ENCODE assay signal across 9 cellular contexts in genomic region chr10:15859531-15859864, GRCh38. TPM values are rescaled to one million over a fixed set of nuclear protein-coding genes. Genes with fewer than 3 reads are reported as not detected.
DNase-seq lines count a peak whose midpoint lies in the region; ATAC-seq and TF ChIP-seq lines count a peak whose summit lies in the region.
"Had no signal": no experiment of that assay in that cellular context is flagged by ENCODE, and none has a peak within 500 bp of the region (broad histone marks: within the 10 kb centered on the region; RNA-seq: fewer than 3 reads in every experiment).

No MANE protein-coding gene starts in this region.

- peak overlapping the region; percentile 70 for H3K4me2 ChIP-seq in OCI-LY3 (ENCODE audit: low read length)

- POLR2A ChIA-PET in CD8-positive, alpha-beta memory T cell (lab: Charles Lee): no interaction called here

- H3K4me1 Mint-ChIP-seq in CD8-positive, alpha-beta memory T cell: peaks cover 46 to 59% (median 55%) of the 10 kb centered on the region in 3 donors
- H3K4me1 Mint-ChIP-seq in osteocyte (ENCODE audit: unreplicated experiment): peaks cover 37% of the 10 kb centered on the region

- peaks cover 0 to 5% (median 0%) of the 10 kb centered on the region in 5 donors for H3K9me3 Mint-ChIP-seq in CD8-positive, alpha-beta memory T cell
- H3K9me3 Mint-ChIP-seq in osteocyte (ENCODE audit: unreplicated experiment): no peaks in the 10 kb centered on the region

- peaks cover 4% of the 10 kb centered on the region; the same call in 1 of the 2 replicates for H4K20me1 ChIP-seq in OCI-LY3 (ENCODE audit: insufficient read depth, low read length)

- peak overlapping the region; percentile 39 to 96 (median 94) for H3K27ac Mint-ChIP-seq in CD8-positive, alpha-beta memory T cell
- peak overlapping the region; percentile 96 for H3K27ac Mint-ChIP-seq in osteocyte (ENCODE audit: unreplicated experiment)

- peak overlapping the region; percentile 87 for H3K9ac ChIP-seq in OCI-LY3 (ENCODE audit: low read length)

- DNase-seq in CD8-positive, alpha-beta memory T cell: no peak
- DNase-seq in epithelial cell of esophagus (ENCODE audit: low read depth) (no peak), osteocyte (ENCODE audit: extremely low spot score, unreplicated experiment) (no peak), A172 (ENCODE audit: low spot score) (no peak), NK-92 (lab: John Stamatoyannopoulos, UW; ENCODE audit: unreplicated experiment) (no peak)
- no peak for DNase-seq in stimulated activated CD4-positive, alpha-beta T cell treated with anti-CD3 and anti-CD28 coated beads, Interleukin-12 subunit alpha, Interleukin-12 subunit beta, amount 100 ng/mL, for 4 hours
- DNase-seq: retina had no signal

- H3K4me1 ChIP-seq in CD8-positive, alpha-beta memory T cell (ENCODE audit: insufficient read depth, low read length): peaks cover 40% of the 10 kb centered on the region
- peaks cover 10% of the 10 kb centered on the region for H3K4me1 ChIP-seq in OCI-LY3 (ENCODE audit: low read length)

- CTCF ChIA-PET in CD8-positive, alpha-beta memory T cell (lab: Charles Lee): no interaction called here

- peak overlapping the region; percentile 95 for H3K4me3 ChIP-seq in CD8-positive, alpha-beta memory T cell (ENCODE audit: low read length)
- H3K4me3 ChIP-seq in OCI-LY3 (ENCODE audit: low read length): peak overlapping the region; percentile 98
- peak overlapping the region; percentile 92 for H3K4me3 ChIP-seq in epithelial cell of esophagus (ENCODE audit: low read length)

- ATAC-seq in HG03135 (IDR thresholded peaks at IDR 0.05; ENCODE audit: unreplicated experiment): no peak

- TF ChIP-seq CTCF in OCI-LY3 (IDR thresholded peaks at IDR 0.05; ENCODE audit: low read depth, low read length) (no peak), epithelial cell of esophagus (IDR thresholded peaks at IDR 0.05; ENCODE audit: insufficient read depth, low read depth, low read length, missing control alignments) (no peak), osteocyte (IDR thresholded peaks at IDR 0.05) (no peak)

- peaks cover 5 to 19% (median 12%) of the 10 kb centered on the region in 3 donors for H3K36me3 Mint-ChIP-seq in CD8-positive, alpha-beta memory T cell
- peaks cover 3% of the 10 kb centered on the region for H3K36me3 Mint-ChIP-seq in osteocyte (ENCODE audit: unreplicated experiment)

- peaks cover 5 to 15% of the 10 kb centered on the region in 2 donors for H3K27me3 Mint-ChIP-seq in CD8-positive, alpha-beta memory T cell
- peaks cover 18% of the 10 kb centered on the region for H3K27me3 Mint-ChIP-seq in osteocyte (ENCODE audit: unreplicated experiment)

- H3K4me3 Mint-ChIP-seq in CD8-positive, alpha-beta memory T cell: peak overlapping the region; percentile 96 to 99 (median 99)
- peak overlapping the region; percentile 100 for H3K4me3 Mint-ChIP-seq in osteocyte (ENCODE audit: unreplicated experiment)

- H2AFZ ChIP-seq in OCI-LY3 (ENCODE audit: low read depth, low read length): 0 out of 2 replicates have a peak overlapping the region, but pooled peaks have one; percentile 95

- H3K27me3 ChIP-seq in CD8-positive, alpha-beta memory T cell (ENCODE audit: insufficient read depth, low read length, poor library complexity, severe bottlenecking): no peaks in the 10 kb centered on the region
- no peaks in the 10 kb centered on the region for H3K27me3 ChIP-seq in OCI-LY3 (ENCODE audit: low read depth, low read length)

- H3K9me3 ChIP-seq in CD8-positive, alpha-beta memory T cell (ENCODE audit: low read length): no peaks in the 10 kb centered on the region
- peaks cover 3% of the 10 kb centered on the region; the same call in 1 of the 2 replicates for H3K9me3 ChIP-seq in OCI-LY3 (ENCODE audit: insufficient read depth, low read length)

- H3K36me3 ChIP-seq in CD8-positive, alpha-beta memory T cell (ENCODE audit: insufficient read depth, low read length): no peaks in the 10 kb centered on the region
- no peaks in the 10 kb centered on the region for H3K36me3 ChIP-seq in OCI-LY3 (replicated peaks; ENCODE audit: low read depth, low read length)

- peaks cover 51% of the 10 kb centered on the region for H3K79me2 ChIP-seq in OCI-LY3 (ENCODE audit: low read length)

- peak overlapping the region; percentile 79 for H3K27ac ChIP-seq in CD8-positive, alpha-beta memory T cell (ENCODE audit: low read depth, low read length)
- no peak overlapping the region for H3K27ac ChIP-seq in OCI-LY3 (ENCODE audit: low read length)

RNA-seq across cellular contexts. Expression of gene MINDY3, which starts 0.8 kb away (rescaled TPM):
- total RNA-seq in CD8-positive, alpha-beta memory T cell: 10 to 100 TPM; 23.4 to 24.4 TPM
- 4.6 TPM for polyA plus RNA-seq in CD8-positive, alpha-beta memory T cell
- 27.3 and 28.5 TPM in 2 replicates for total RNA-seq in osteocyte
- 18.6 and 18.7 TPM in 2 replicates for total RNA-seq in A172 (2014; rRNA removed; shearing (Covaris generic))
